In the genomic region with DNA sequence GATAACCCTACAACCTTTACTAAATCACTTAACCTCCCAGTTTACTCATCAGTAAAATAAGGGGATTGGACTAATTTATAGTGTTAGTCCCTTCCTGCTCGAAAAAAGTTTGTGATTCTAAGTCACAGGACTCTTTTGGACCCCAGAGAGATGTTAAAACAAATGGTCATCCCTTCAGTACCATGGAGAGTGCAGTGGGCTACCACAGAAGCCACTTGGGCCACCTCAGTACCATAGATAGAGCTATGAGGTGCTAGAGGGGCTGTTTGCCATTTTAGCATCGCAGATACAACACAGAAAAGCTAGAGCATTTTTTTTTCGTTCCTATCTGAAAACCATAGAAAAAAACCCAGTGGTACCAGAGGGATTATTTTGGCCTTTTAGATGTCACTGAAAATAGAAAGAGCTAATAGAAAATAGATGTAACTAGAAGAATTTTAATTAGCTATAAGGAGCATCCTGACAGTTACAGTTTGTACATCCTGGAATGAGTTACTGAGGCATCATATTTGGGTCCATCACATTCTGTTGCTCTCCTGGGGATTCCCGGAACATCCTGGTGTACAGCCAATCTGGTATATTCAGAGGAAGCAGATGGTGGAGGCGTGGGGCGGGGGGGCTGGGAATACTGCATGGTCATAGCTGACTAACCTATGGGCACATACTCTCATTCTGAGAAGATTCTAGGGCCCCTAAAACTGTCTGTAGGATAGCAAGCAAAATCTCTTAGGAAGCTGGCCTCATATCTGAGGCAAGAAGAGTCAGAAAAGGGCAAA, we compare ENCODE assay signal across 1 cellular context.
TF ChIP-seq lines count a peak whose summit lies in the region.

No MANE protein-coding gene starts in this region.

TF ChIP-seq in H1, 55 proteins besides CTCF, POLR2A, EP300 and RAD21:
- TF ChIP-seq JUND (IDR thresholded peaks at IDR 0.05; ENCODE audit: low read length) (no peak), HDAC2 (IDR thresholded peaks at IDR 0.05; ENCODE audit: borderline replicate concordance in 1 of 2, low read depth in 2 of 2, low read length in 2 of 2) (peak; percentile 79 to 85; a peak in 2 of 4 replicates), PHF8 (conservative IDR thresholded peaks at IDR 0.05; ENCODE audit: low read depth, low read length) (no peak), CEBPB (IDR thresholded peaks at IDR 0.05; ENCODE audit: low read depth, low read length) (no peak), EGR1 (IDR thresholded peaks at IDR 0.05; ENCODE audit: borderline replicate concordance, low read depth, low read length) (peak; percentile 71; the same call in 1 of the 2 replicates), SIN3A (conservative IDR thresholded peaks at IDR 0.05 in 1 of 2, IDR thresholded peaks at IDR 0.05 in 1 of 2; ENCODE audit: low read depth in 1 of 2, low read length in 2 of 2) (peak; percentile 97 to 98), SP2 (IDR thresholded peaks at IDR 0.05; ENCODE audit: low read length) (peak; percentile 34; the same call in 1 of the 2 replicates), SRF (IDR thresholded peaks at IDR 0.05; ENCODE audit: low read depth, low read length) (no peak), SAP30 (IDR thresholded peaks at IDR 0.05; ENCODE audit: insufficient read depth, insufficient replicate concordance, low read length) (no peak), CHD1 (IDR thresholded peaks at IDR 0.05; ENCODE audit: low read depth, low read length) (no peak), TEAD4 (IDR thresholded peaks at IDR 0.05; ENCODE audit: low read depth, low read length) (no peak), E2F6 (IDR thresholded peaks at IDR 0.05) (no peak), MAFK (IDR thresholded peaks at IDR 0.05; ENCODE audit: low read depth, low read length) (no peak)
- TF ChIP-seq, protein P1, sequence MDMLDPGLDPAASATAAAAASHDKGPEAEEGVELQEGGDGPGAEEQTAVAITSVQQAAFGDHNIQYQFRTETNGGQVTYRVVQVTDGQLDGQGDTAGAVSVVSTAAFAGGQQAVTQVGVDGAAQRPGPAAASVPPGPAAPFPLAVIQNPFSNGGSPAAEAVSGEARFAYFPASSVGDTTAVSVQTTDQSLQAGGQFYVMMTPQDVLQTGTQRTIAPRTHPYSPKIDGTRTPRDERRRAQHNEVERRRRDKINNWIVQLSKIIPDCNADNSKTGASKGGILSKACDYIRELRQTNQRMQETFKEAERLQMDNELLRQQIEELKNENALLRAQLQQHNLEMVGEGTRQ (IDR thresholded peaks at IDR 0.05; ENCODE audit: low read length) = no peak
